8 cellular contexts compared by ENCODE assay signal in the genomic region with DNA sequence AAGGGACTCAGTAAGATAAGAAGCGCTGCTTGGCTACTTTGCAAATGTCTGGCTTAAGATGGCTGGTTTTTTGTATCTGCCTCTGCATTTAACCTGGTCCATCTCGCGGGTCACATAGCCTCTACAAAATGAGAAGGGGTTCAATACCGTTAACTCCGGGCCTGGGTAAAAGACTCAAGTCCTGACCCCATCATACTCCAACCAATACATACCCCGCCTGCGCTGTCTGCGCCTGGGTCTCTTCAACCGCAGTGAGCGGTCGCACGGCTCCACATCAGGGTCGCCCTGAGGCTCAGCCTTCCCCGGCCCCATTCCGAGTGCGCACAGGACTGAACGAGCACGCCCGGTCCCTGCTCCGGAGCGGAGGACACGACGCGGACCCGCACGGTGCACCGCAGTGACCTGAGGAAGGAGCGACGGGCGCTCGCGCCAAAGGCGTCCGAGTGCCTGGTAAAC. TPM values are rescaled to one million over a fixed set of nuclear protein-coding genes. Genes with fewer than 3 reads are reported as not detected.
DNase-seq lines count a peak whose midpoint lies in the region; ATAC-seq and TF ChIP-seq lines count a peak whose summit lies in the region.

No MANE protein-coding gene starts in this region.

- peak overlapping the region; percentile 92 for H3K4me3 Mint-ChIP-seq in T-helper 2 cell treated with Interferon-gamma antibody and Interleukin-4, amounts not matched to agents 5 μg/mL and 100 μg/mL, for 36 hours

- no peak for DNase-seq in T-helper 2 cell treated with Interferon-gamma antibody and Interleukin-4, amounts not matched to agents 5 μg/mL and 100 μg/mL, for 36 hours (ENCODE audit: low spot score)
- DNase-seq in T-helper 2 cell (no peak), omental fat pad (ENCODE audit: low spot score) (no peak), kidney glomerular epithelial cell (lab: John Stamatoyannopoulos, UW) (no peak), NCI-H748 (lab: John Stamatoyannopoulos, UW; ENCODE audit: unreplicated experiment) (no peak)

- peak overlapping the region in 4 of 5 donors; percentile 11 to 74 (median 54) for H3K9ac ChIP-seq in subcutaneous abdominal adipose tissue (ENCODE audit: low read length in 5 of 5)

- TF ChIP-seq CTCF in VCaP (conservative IDR thresholded peaks at IDR 0.05) = no peak
- TF ChIP-seq CTCF in omental fat pad (IDR thresholded peaks at IDR 0.05) = no peak

- H3K4me3 ChIP-seq in iPS-11a (ENCODE audit: low read depth, low read length) = peak overlapping the region; percentile 93
- peak overlapping the region; percentile 80 to 95 (median 88) for H3K4me3 ChIP-seq in subcutaneous abdominal adipose tissue (ENCODE audit: low read depth in 1 of 5, low read length in 5 of 5)

- no peaks in the 10 kb centered on the region for H3K9me3 Mint-ChIP-seq in T-helper 2 cell treated with Interferon-gamma antibody and Interleukin-4, amounts not matched to agents 5 μg/mL and 100 μg/mL, for 36 hours

- H3K27me3 ChIP-seq in subcutaneous abdominal adipose tissue (ENCODE audit: control insufficient read depth in 5 of 5, insufficient read depth in 4 of 5, low read length in 5 of 5) = no peaks in the 10 kb centered on the region

- peak overlapping the region; percentile 93 for H3K27ac ChIP-seq in VCaP
- H3K27ac ChIP-seq in subcutaneous abdominal adipose tissue (ENCODE audit: low read depth, low read length) = no peak overlapping the region

- H3K27ac Mint-ChIP-seq in T-helper 2 cell treated with Interferon-gamma antibody and Interleukin-4, amounts not matched to agents 5 μg/mL and 100 μg/mL, for 36 hours = peak overlapping the region; percentile 78

- H3K36me3 ChIP-seq in subcutaneous abdominal adipose tissue (ENCODE audit: control insufficient read depth in 5 of 5, insufficient read depth in 5 of 5, low read length in 5 of 5) = peaks cover 3 to 9% (median 7%) of the 10 kb centered on the region in 5 donors

- peaks cover 19% of the 10 kb centered on the region for H3K36me3 Mint-ChIP-seq in T-helper 2 cell treated with Interferon-gamma antibody and Interleukin-4, amounts not matched to agents 5 μg/mL and 100 μg/mL, for 36 hours (ENCODE audit: low read depth)

- peaks cover 0 to 27% (median 23%) of the 10 kb centered on the region in 5 donors for H3K4me1 ChIP-seq in subcutaneous abdominal adipose tissue (ENCODE audit: control insufficient read depth in 5 of 5, insufficient read depth in 5 of 5, low read length in 5 of 5)

- H3K27me3 Mint-ChIP-seq in T-helper 2 cell treated with Interferon-gamma antibody and Interleukin-4, amounts not matched to agents 5 μg/mL and 100 μg/mL, for 36 hours (ENCODE audit: low read depth) = no peaks in the 10 kb centered on the region

- no peak for ATAC-seq in omental fat pad (ENCODE audit: low FRiP score)

- peaks cover 23% of the 10 kb centered on the region for H3K4me1 Mint-ChIP-seq in T-helper 2 cell treated with Interferon-gamma antibody and Interleukin-4, amounts not matched to agents 5 μg/mL and 100 μg/mL, for 36 hours (ENCODE audit: low read depth)

- peaks cover 0 to 4% (median 0%) of the 10 kb centered on the region in 5 donors for H3K9me3 ChIP-seq in subcutaneous abdominal adipose tissue (ENCODE audit: control insufficient read depth in 5 of 5, low read length in 5 of 5)

RNA-seq across cellular contexts. Expression of a gene that starts 0.6 kb away (rescaled TPM):
- total RNA-seq in omental fat pad = 100 to 1,000 TPM; 139 to 432 (median 290) TPM

RNA-seq across cellular contexts. Expression of a gene that starts 31.9 kb away (rescaled TPM):
- total RNA-seq in omental fat pad = 1 to 10 TPM; 3.5 to 5.4 (median 4.3) TPM

RNA-seq across cellular contexts. Expression of a gene that starts 51.5 kb away (rescaled TPM):
- total RNA-seq in omental fat pad = 1 to 10 TPM in 1 of 4 donors, not detected in 3; 1.7 TPM
